Comparison of ENCODE assay signal across 1 cellular context in genomic region chr6:53358440-53359087, GRCh38.
TF ChIP-seq lines count a peak whose summit lies in the region.

No MANE protein-coding gene starts in this region.

TF ChIP-seq in K562, 482 proteins besides CTCF, POLR2A, EP300 and RAD21 (continued from another document):
- TF ChIP-seq ZBTB40 (IDR thresholded peaks at IDR 0.05) (0 out of 2 replicates have a peak, but pooled peaks have one; percentile 36), ZBTB40 (CRISPR knock-in tag; IDR thresholded peaks at IDR 0.05) (no peak), MTA3 (IDR thresholded peaks at IDR 0.05; ENCODE audit: borderline replicate concordance) (no peak), ZBTB34 (CRISPR knock-in tag; IDR thresholded peaks at IDR 0.05) (no peak), LARP7 (IDR thresholded peaks at IDR 0.05) (no peak), CGGBP1 (CRISPR knock-in tag; IDR thresholded peaks at IDR 0.05) (no peak), CREBBP (IDR thresholded peaks at IDR 0.05; ENCODE audit: low read depth, low read length) (no peak), HNRNPH1 (optimal IDR thresholded peaks at IDR 0.05; ENCODE audit: low read depth, low read length) (no peak), XRCC4 (IDR thresholded peaks at IDR 0.05; ENCODE audit: extremely low read depth, insufficient read depth, insufficient read length) (no peak), DACH1 (IDR thresholded peaks at IDR 0.05; ENCODE audit: partially characterized antibody) (no peak), ARID1B (IDR thresholded peaks at IDR 0.05) (peak; percentile 27), ZNF324 (CRISPR knock-in tag; IDR thresholded peaks at IDR 0.05) (no peak), E4F1 (CRISPR knock-in tag; IDR thresholded peaks at IDR 0.05; ENCODE audit: borderline replicate concordance) (no peak)
TF ChIP-seq in K562: peak in this region for 50.
